21 cellular contexts compared by ENCODE assay signal in the genomic region with DNA sequence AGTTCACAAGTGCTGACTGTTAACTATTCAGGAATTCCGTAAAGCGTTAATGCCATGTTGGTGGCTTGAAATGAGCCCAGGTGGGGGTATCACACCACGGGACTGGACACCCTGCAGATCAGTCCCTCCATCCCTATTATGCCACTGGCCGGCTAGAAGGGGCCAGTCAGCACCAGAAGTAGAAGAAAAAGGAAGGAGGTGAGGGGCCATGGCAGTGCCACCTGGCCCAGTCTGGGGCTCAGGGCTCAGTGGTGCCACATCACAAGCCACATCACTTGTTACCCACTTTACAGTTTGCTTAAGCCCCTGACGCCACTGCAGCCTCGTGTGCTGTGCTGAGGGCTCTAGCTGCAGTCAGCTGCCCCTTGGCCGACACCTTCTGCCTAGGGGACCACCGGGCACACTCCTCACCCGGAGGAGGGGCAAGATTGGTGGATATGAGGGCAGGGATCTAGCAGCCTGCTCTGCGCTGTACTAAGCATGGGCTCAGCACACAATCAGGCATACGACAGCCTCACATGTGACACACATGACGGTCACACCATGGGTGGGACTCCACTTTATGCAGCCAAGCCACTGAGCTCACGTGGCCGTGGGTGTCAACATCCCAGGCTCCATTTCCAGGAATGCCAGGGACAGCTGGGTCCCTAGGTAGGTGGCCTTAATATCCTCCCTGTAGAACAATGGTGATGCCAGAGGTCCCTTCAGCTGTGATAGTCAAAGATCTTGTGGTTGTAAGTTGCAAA. TPM values are rescaled to one million over a fixed set of nuclear protein-coding genes. Genes with fewer than 3 reads are reported as not detected.
DNase-seq lines count a peak whose midpoint lies in the region; ATAC-seq, FAIRE-seq and TF ChIP-seq lines count a peak whose summit lies in the region.
"Had no signal": no experiment of that assay in that cellular context is flagged by ENCODE, and none has a peak within 500 bp of the region (broad histone marks: within the 10 kb centered on the region; RNA-seq: fewer than 3 reads in every experiment).

No MANE protein-coding gene starts in this region.

- peak overlapping the region in 2 of 3 donors; percentile 61 to 82 for H3K4me3 ChIP-seq in breast epithelium
- H3K4me3 ChIP-seq in right cardiac atrium (ENCODE audit: low read length): no peak overlapping the region
- no peak overlapping the region for H3K4me3 ChIP-seq in osteoblast (ENCODE audit: insufficient read depth, low read length)
- peak overlapping the region in 3 of 4 donors; percentile 57 to 91 (median 62) for H3K4me3 ChIP-seq in upper lobe of left lung
- H3K4me3 ChIP-seq: pancreas, skin epidermis had no signal

- TF ChIP-seq CTCF in breast epithelium (IDR thresholded peaks at IDR 0.05) (no peak), MCF 10A (IDR thresholded peaks at IDR 0.05; ENCODE audit: unreplicated experiment) (no peak), osteoblast (IDR thresholded peaks at IDR 0.05; ENCODE audit: extremely low read depth, low read depth, low read length) (no peak), upper lobe of left lung (IDR thresholded peaks at IDR 0.05) (no peak)

- no TSS peak for BruUV-seq in MCF 10A (replicated peaks; lab: Mats Ljungman, UMichigan)

- peaks cover 0 to 10% of the 10 kb centered on the region in 2 donors for H3K27me3 ChIP-seq in breast epithelium
- no peaks in the 10 kb centered on the region for H3K27me3 ChIP-seq in right cardiac atrium (ENCODE audit: control insufficient read depth, insufficient read depth)
- peaks cover 33% of the 10 kb centered on the region for H3K27me3 ChIP-seq in osteoblast (ENCODE audit: insufficient read depth, low read length)
- H3K27me3 ChIP-seq in upper lobe of left lung: peaks cover 0 to 7% (median 0%) of the 10 kb centered on the region in 4 donors
- H3K27me3 ChIP-seq: pancreas had no signal

- no peak for ATAC-seq in right cardiac atrium
- ATAC-seq in upper lobe of left lung (ENCODE audit: low FRiP score in 2 of 2): no peak
- ATAC-seq: pancreas, WTC11 had no signal

- TF ChIP-seq EP300 in upper lobe of left lung (IDR thresholded peaks at IDR 0.05): peak in 1 of 4 donors; percentile 10

- H3K4me1 ChIP-seq in breast epithelium: no peaks in the 10 kb centered on the region
- H3K4me1 ChIP-seq in right cardiac atrium (ENCODE audit: control insufficient read depth, insufficient read depth, low read length): peaks cover 8% of the 10 kb centered on the region
- H3K4me1 ChIP-seq in osteoblast (ENCODE audit: insufficient read depth, low read length): peaks cover 7% of the 10 kb centered on the region
- H3K4me1 ChIP-seq in upper lobe of left lung: peaks cover 8 to 33% (median 27%) of the 10 kb centered on the region in 4 donors

- CTCF ChIA-PET in MCF 10A (lab: Yijun Ruan, JAX): no interaction called here

- H3K36me3 ChIP-seq in breast epithelium (no peaks in the 10 kb centered on the region), osteoblast (ENCODE audit: insufficient read depth, low read length) (no peaks in the 10 kb centered on the region), upper lobe of left lung (peaks cover 0 to 3% (median 0%) of the 10 kb centered on the region in 4 donors)
- H3K36me3 ChIP-seq: pancreas had no signal

- peaks cover 2% of the 10 kb centered on the region for H4K20me1 ChIP-seq in osteoblast (ENCODE audit: insufficient read depth, low read length)

- no peak for FAIRE-seq in frontal cortex (lab: Jason Lieb, UNC)
- FAIRE-seq: A204.1, pancreas had no signal

- intact Hi-C loops in breast epithelium (cut with DNase I; ENCODE audit: low total_unique reads): no loop called here
- intact Hi-C loops in MCF 10A (cut with micrococcal nuclease): no loop called here
- intact Hi-C loops in right cardiac atrium (cut with DNase I): no loop called here

- POLR2A ChIA-PET in MCF 10A (lab: Yijun Ruan, JAX): no interaction called here

- peaks cover 51% of the 10 kb centered on the region for H3K27me3 Mint-ChIP-seq in MCF 10A (ENCODE audit: insufficient read depth, unreplicated experiment)

- H3K27ac ChIP-seq in breast epithelium (peak overlapping the region in 1 of 2 donors; percentile 89), right cardiac atrium (ENCODE audit: low read length) (peak overlapping the region; percentile 94), osteoblast (ENCODE audit: low read depth, low read length) (no peak overlapping the region), upper lobe of left lung (peak overlapping the region; percentile 87 to 94 (median 89))
- H3K27ac ChIP-seq: C4-2B, pancreas had no signal

- no peaks in the 10 kb centered on the region for H3K79me2 ChIP-seq in osteoblast (ENCODE audit: insufficient read depth, low read length)

- no peaks in the 10 kb centered on the region for H3K36me3 Mint-ChIP-seq in MCF 10A (ENCODE audit: insufficient read depth, unreplicated experiment)
- H3K36me3 Mint-ChIP-seq: WTC11 had no signal

- H2AFZ ChIP-seq in osteoblast (ENCODE audit: low read length): no peak overlapping the region

- H3K9me3 ChIP-seq in breast epithelium: peaks cover 0 to 5% of the 10 kb centered on the region in 2 donors
- no peaks in the 10 kb centered on the region for H3K9me3 ChIP-seq in right cardiac atrium (ENCODE audit: control insufficient read depth, low read length)
- H3K9me3 ChIP-seq in osteoblast (ENCODE audit: low read depth, low read length): no peaks in the 10 kb centered on the region
- no peaks in the 10 kb centered on the region for H3K9me3 ChIP-seq in upper lobe of left lung
- H3K9me3 ChIP-seq: pancreas had no signal

- DNase-seq in breast epithelium (ENCODE audit: low spot score in 2 of 2) (peak in 1 of 2 donors; percentile 34), MCF 10A (ENCODE audit: unreplicated experiment) (no peak), right cardiac atrium (peak in 1 of 3 donors; percentile 35), osteoblast (ENCODE audit: insufficient read length, low spot score, missing footprints) (peak; percentile 45), upper lobe of left lung (peak in 1 of 2 donors; percentile 39), frontal cortex (ENCODE audit: low spot score in 2 of 2) (no peak), midbrain (lab: John Stamatoyannopoulos, UW) (no peak), EL (no peak)
- DNase-seq: effector memory CD4-positive, alpha-beta T cell; hypothalamus; kidney glomerular epithelial cell; NCI-H69; pancreas; SIG-M5; stimulated activated CD4-positive, alpha-beta T cell treated with anti-CD3 and anti-CD28 coated beads, Interleukin-4, amount 100 ng/mL, for 1 hour had no signal

- 61% methylated on average over 14 of the region's 14 CpGs for WGBS in right cardiac atrium
- WGBS in upper lobe of left lung, 2 donors: 68 to 79% methylated on average over 11 to 14 of the region's 14 CpGs

- no peak overlapping the region for H3K27ac Mint-ChIP-seq in MCF 10A (ENCODE audit: low read depth, unreplicated experiment)
- H3K27ac Mint-ChIP-seq: WTC11 had no signal

- H3K9me3 Mint-ChIP-seq in MCF 10A (ENCODE audit: unreplicated experiment): no peaks in the 10 kb centered on the region
- H3K9me3 Mint-ChIP-seq: central memory CD8-positive, alpha-beta T cell; WTC11 had no signal

- TF ChIP-seq POLR2A in breast epithelium (IDR thresholded peaks at IDR 0.05) (no peak), upper lobe of left lung (IDR thresholded peaks at IDR 0.05) (no peak)

- no peaks in the 10 kb centered on the region for H3K4me1 Mint-ChIP-seq in MCF 10A (ENCODE audit: insufficient read depth, unreplicated experiment)

- H3K4me2 ChIP-seq in osteoblast (ENCODE audit: insufficient read depth, low read length): no peak overlapping the region

- H3K4me3 Mint-ChIP-seq in MCF 10A (ENCODE audit: unreplicated experiment): no peak overlapping the region
- H3K4me3 Mint-ChIP-seq: central memory CD8-positive, alpha-beta T cell; WTC11 had no signal

RNA-seq across cellular contexts. Expression of a gene that starts 3.6 kb away (rescaled TPM):
- total RNA-seq in breast epithelium (10 to 100 TPM in 2 of 3 donors, 1 to 10 TPM in 1; 9.5 to 27.9 (median 19.4) TPM), MCF 10A (2022) (not detected in 2 replicates), right cardiac atrium (100 to 1,000 TPM; 163 to 224 (median 209) TPM), osteoblast (11.2 and 14.8 TPM in 2 replicates), upper lobe of left lung (100 to 1,000 TPM in 4 of 6 donors, 10 to 100 TPM in 2; 33.6 to 169 (median 109) TPM), frontal cortex (1.2 TPM)
- 178 TPM for polyA plus RNA-seq in right cardiac atrium

RNA-seq across cellular contexts. Expression of a gene that starts 25.8 kb away (rescaled TPM):
- not detected for total RNA-seq in breast epithelium
- total RNA-seq in MCF 10A (2022): not detected in 2 replicates
- under 1 TPM in 2 of 4 donors, not detected in 2; 0.31 to 0.40 TPM for total RNA-seq in right cardiac atrium
- 4.0 TPM for polyA plus RNA-seq in right cardiac atrium
- total RNA-seq in osteoblast: not detected in 2 replicates
- under 1 TPM in 3 of 6 donors, not detected in 3; 0.17 to 0.46 (median 0.24) TPM for total RNA-seq in upper lobe of left lung
- total RNA-seq in frontal cortex: 4.1 TPM
- total RNA-seq: pancreas; T-helper 2 cell treated with Interferon-gamma antibody and Interleukin-4, amounts not matched to agents 100 ng/mL and 5 ng/mL, for 36 hours; WTC11 had no signal

RNA-seq across cellular contexts. Expression of a gene that starts 29.6 kb away (rescaled TPM):
- total RNA-seq in breast epithelium: 10 to 100 TPM in 2 of 3 donors, 1 to 10 TPM in 1; 9.8 to 12.3 (median 10.9) TPM
- total RNA-seq in MCF 10A (2022): 3.6 and 4.1 TPM in 2 replicates
- total RNA-seq in right cardiac atrium: 1 to 10 TPM; 3.6 to 5.0 (median 4.4) TPM
- polyA plus RNA-seq in right cardiac atrium: 3.3 TPM
- total RNA-seq in osteoblast: 5.8 and 6.5 TPM in 2 replicates
- 10 to 100 TPM in 2 of 6 donors, 1 to 10 TPM in 4; 6.4 to 13.1 (median 9.1) TPM for total RNA-seq in upper lobe of left lung
- total RNA-seq in frontal cortex: 10.2 TPM

Comparison
In these comparisons a context has a peak if more than half of its experiments do, and no peak if none do; other contexts are left out.
1. H3K4me3 ChIP-seq: peak in breast epithelium (2 of 3) and upper lobe of left lung (3 of 4); none in right cardiac atrium (single experiment) and osteoblast (single experiment).